Comparison of ENCODE assay signal across 8 cellular contexts in the genomic region with DNA sequence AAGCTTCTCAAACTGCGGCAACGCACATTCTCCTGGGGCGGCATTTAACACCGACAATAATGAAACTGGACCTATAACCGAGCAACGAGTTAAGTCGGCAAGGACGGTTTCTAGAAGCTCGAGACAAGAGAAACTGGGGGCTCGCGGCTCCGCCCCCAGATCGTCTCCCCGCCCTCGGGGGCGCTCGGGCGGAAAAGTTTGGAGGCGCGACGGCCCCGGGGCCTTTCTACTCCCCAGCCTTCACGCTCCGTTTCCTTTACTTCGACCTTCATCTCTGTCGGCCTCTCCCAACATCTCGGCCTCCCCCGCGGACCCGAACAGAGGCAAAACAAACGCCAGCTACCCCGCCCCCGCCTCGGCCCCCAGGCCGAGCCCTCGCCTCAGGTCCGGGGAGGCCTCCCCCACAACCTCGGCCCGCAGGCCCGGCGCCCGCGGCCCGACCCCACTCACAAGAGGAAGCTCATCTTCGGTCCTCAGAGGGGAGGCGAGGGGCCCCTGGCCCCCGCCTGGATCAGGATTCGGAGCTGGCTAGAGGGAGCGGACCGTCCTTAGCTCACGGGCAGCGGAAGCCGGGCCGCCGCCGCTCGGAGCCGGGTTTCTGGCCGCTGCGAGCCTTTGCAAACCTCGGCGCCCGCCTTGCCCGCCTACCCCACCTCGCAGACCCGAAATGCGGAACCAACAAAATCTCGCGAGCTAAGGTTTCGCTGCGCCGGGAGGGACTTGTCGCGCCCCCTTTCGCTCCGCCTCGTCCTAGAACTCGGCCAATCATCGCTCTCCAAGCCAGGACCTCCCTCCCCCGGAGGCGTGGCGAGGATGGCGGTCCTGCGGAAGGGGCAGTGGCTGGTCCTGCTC. TPM values are rescaled to one million over a fixed set of nuclear protein-coding genes. Genes with fewer than 3 reads are reported as not detected.
DNase-seq lines count a peak whose midpoint lies in the region; ATAC-seq and TF ChIP-seq lines count a peak whose summit lies in the region.

Gene MOB1A, minus strand, starts transcription at position 669 of the 852 bp plus-strand sequence. Its CDS starts 205 bp downstream, at position 464.

- H4K20me1 ChIP-seq in PC-9 (ENCODE audit: insufficient read depth) = peaks cover 47% of the 10 kb centered on the region

- no peaks in the 10 kb centered on the region for H3K9me3 ChIP-seq in PC-9 (ENCODE audit: insufficient read depth, low read depth)

- TF ChIP-seq CTCF in PC-9 (conservative IDR thresholded peaks at IDR 0.05) = no peak

- peak within 1 kb of the TSS; percentile 83 for H2AFZ ChIP-seq in PC-9

- peak; percentile 96 for DNase-seq in DMS153 (lab: John Stamatoyannopoulos, UW)
- peak; percentile 97 for DNase-seq in Jurkat, Clone E6-1 (ENCODE audit: low read depth, low spot score)
- DNase-seq in PC-9 = peak; percentile 95 to 98
- DNase-seq in activated T-cell treated with anti-CD3 and anti-CD28 coated beads, Interleukin-2, amount 50 U/mL, for 1 hour = peak; percentile 99
- peak; percentile 92 for DNase-seq in epithelial cell of prostate (ENCODE audit: low read depth, low spot score)
- DNase-seq in mucosa of gallbladder (ENCODE audit: low spot score) = peak; percentile 98
- peak; percentile 95 for DNase-seq in stimulated activated CD8-positive, alpha-beta memory T cell treated with anti-CD3 and anti-CD28 coated beads, Interleukin-4, amount 100 ng/mL, for 4 hours (ENCODE audit: low read depth in 2 of 2, low spot score in 1 of 2)

- ATAC-seq in GM21619 (IDR thresholded peaks at IDR 0.05; ENCODE audit: unreplicated experiment) = peak; percentile 81

- H3F3A ChIP-seq in PC-9 (ENCODE audit: insufficient read depth, low read depth) = peaks cover 4% of the 10 kb centered on the region; the same call in 1 of the 2 replicates

- H3K4me3 ChIP-seq in Jurkat, Clone E6-1 (ENCODE audit: low read length) = peak within 1 kb of the TSS; percentile 86
- peak within 1 kb of the TSS; percentile 84 for H3K4me3 ChIP-seq in PC-9

- no peaks in the 10 kb centered on the region for H3K27me3 ChIP-seq in PC-9 (ENCODE audit: insufficient read depth, low read depth)

- peak within 1 kb of the TSS; percentile 95 for H3K4me2 ChIP-seq in PC-9

- H3K9me2 ChIP-seq in PC-9 (ENCODE audit: insufficient read depth) = no peaks in the 10 kb centered on the region

- POLR2A ChIA-PET in PC-9 (lab: Charles Lee; ENCODE audit: unreplicated experiment) = interaction anchor here (0.6 to 1.0 kb wide), 9 partner anchors 10 to 389 kb away, joined by 3 to 8 read pairs (median 5); no protein-coding TSS in a partner anchor

- peaks cover 5% of the 10 kb centered on the region for H3K36me3 ChIP-seq in PC-9 (ENCODE audit: low read depth)

- intact Hi-C loops in PC-9 (cut with micrococcal nuclease; ENCODE audit: unreplicated experiment) = loop anchor here (1.0 kb wide), 1 partner anchor 20 kb away; the partner anchor contains the start of gene MTHFD2

- CTCF ChIA-PET in PC-9 (lab: Charles Lee) = interaction anchor here (0.6 to 0.7 kb wide), 3 partner anchors 89 to 1387 kb away, joined by 3 to 5 read pairs (median 3); partner anchors contain the start of gene STAMBP

- H3K27ac ChIP-seq in PC-9 (peak within 1 kb of the TSS; percentile 76), epithelial cell of prostate (peak within 1 kb of the TSS; percentile 78)

- TSS peak; percentile 37 for BruUV-seq in PC-9 (replicated peaks; lab: Mats Ljungman, UMichigan)

- H3K4me1 ChIP-seq in PC-9 (replicated peaks; ENCODE audit: insufficient read depth) = peaks cover 21% of the 10 kb centered on the region

- H3K79me2 ChIP-seq in PC-9 (ENCODE audit: low read depth) = peaks cover 51% of the 10 kb centered on the region

RNA-seq across cellular contexts. Expression of gene MOB1A, which starts in this region (rescaled TPM):
- 73.1 TPM for polyA plus RNA-seq in Jurkat, Clone E6-1 (2012; ENCODE audit: insufficient read depth, insufficient read length)
- total RNA-seq in PC-9 (2021) = 138 and 143 TPM in 2 replicates
- 119 TPM for total RNA-seq in mucosa of gallbladder

Comparison
In these comparisons a context has a peak if more than half of its experiments do, and no peak if none do; other contexts are left out.
1. Peak in every context shown above with its lines: DNase-seq, ATAC-seq, H3K4me3 ChIP-seq and H3K27ac ChIP-seq.